In genomic region chr7:65839846-65840245, GRCh38 we compare ENCODE assay signal across 22 cellular contexts. TPM values are rescaled to one million over a fixed set of nuclear protein-coding genes. Genes with fewer than 3 reads are reported as not detected.
DNase-seq lines count a peak whose midpoint lies in the region; ATAC-seq and TF ChIP-seq lines count a peak whose summit lies in the region.
"Had no signal": no experiment of that assay in that cellular context is flagged by ENCODE, and none has a peak within 500 bp of the region (broad histone marks: within the 10 kb centered on the region; RNA-seq: fewer than 3 reads in every experiment).

No MANE protein-coding gene starts in this region.

- H3K36me3 ChIP-seq in Caco-2 (ENCODE audit: control insufficient read depth, insufficient read depth, low read length) (no peaks in the 10 kb centered on the region), Karpas-422 (ENCODE audit: insufficient read depth, low read length) (no peaks in the 10 kb centered on the region), neural progenitor cell (no peaks in the 10 kb centered on the region)
- H3K36me3 ChIP-seq: BLaER1 treated with 17β-estradiol and CSF1 and Interleukin-3, amounts not matched to agents 10 nM and 100 nM; SJCRH30 had no signal

- H3K9me3 ChIP-seq in Caco-2: no peaks in the 10 kb centered on the region
- H3K9me3 ChIP-seq in Karpas-422 (ENCODE audit: low read length): no peaks in the 10 kb centered on the region
- no peaks in the 10 kb centered on the region for H3K9me3 ChIP-seq in neural progenitor cell (ENCODE audit: low read depth)
- H3K9me3 ChIP-seq: A549; BLaER1 treated with 17β-estradiol and CSF1 and Interleukin-3, amounts not matched to agents 10 nM and 100 nM had no signal

- H3K27me3 ChIP-seq in Caco-2 (replicated peaks; ENCODE audit: control insufficient read depth, insufficient read depth, low read length): no peaks in the 10 kb centered on the region
- no peaks in the 10 kb centered on the region for H3K27me3 ChIP-seq in Karpas-422 (ENCODE audit: low read length)
- H3K27me3 ChIP-seq in neural progenitor cell: no peaks in the 10 kb centered on the region
- H3K27me3 ChIP-seq: BLaER1 treated with 17β-estradiol and CSF1 and Interleukin-3, amounts not matched to agents 10 nM and 100 nM; SJCRH30 had no signal

- TF ChIP-seq CTCF in Caco-2 (IDR thresholded peaks at IDR 0.05; ENCODE audit: insufficient read depth in 1 of 2, low read depth in 1 of 2, low read length in 1 of 2, severe bottlenecking in 1 of 2, unreplicated experiment in 1 of 2) (no peak), neural progenitor cell (IDR thresholded peaks at IDR 0.05) (no peak)

- ATAC-seq in HG03565 (IDR thresholded peaks at IDR 0.05; ENCODE audit: unreplicated experiment): no peak
- ATAC-seq: CD8-positive, alpha-beta T cell; Right ventricle myocardium inferior had no signal

- H3F3A ChIP-seq in neural progenitor cell (ENCODE audit: low read depth): no peaks in the 10 kb centered on the region

- H3K9me2 ChIP-seq in Karpas-422 (replicated peaks; ENCODE audit: insufficient read depth, low read length): no peaks in the 10 kb centered on the region

- no peaks in the 10 kb centered on the region for H4K20me1 ChIP-seq in Karpas-422 (ENCODE audit: insufficient read depth, low read depth, low read length)
- H4K20me1 ChIP-seq in neural progenitor cell (ENCODE audit: low read depth): no peaks in the 10 kb centered on the region
- H4K20me1 ChIP-seq: BLaER1 treated with 17β-estradiol and CSF1 and Interleukin-3, amounts not matched to agents 10 nM and 100 nM had no signal

- H3K4me1 ChIP-seq in Caco-2: peaks cover 5% of the 10 kb centered on the region; the same call in 1 of the 2 replicates
- H3K4me1 ChIP-seq in Karpas-422 (ENCODE audit: low read length): no peaks in the 10 kb centered on the region; the same call in 1 of the 2 replicates
- no peaks in the 10 kb centered on the region for H3K4me1 ChIP-seq in neural progenitor cell
- H3K4me1 ChIP-seq: SJCRH30 had no signal

- H3K27ac Mint-ChIP-seq in Caco-2 (ENCODE audit: unreplicated experiment): peak overlapping the region; percentile 63
- peak overlapping the region; percentile 89 for H3K27ac Mint-ChIP-seq in neural progenitor cell
- H3K27ac Mint-ChIP-seq: CD8-positive, alpha-beta T cell had no signal

- H3K9ac ChIP-seq in Karpas-422 (ENCODE audit: low read length): peak overlapping the region; percentile 33; the same call in 1 of the 2 replicates
- H3K9ac ChIP-seq in neural progenitor cell: no peak overlapping the region
- H3K9ac ChIP-seq: BLaER1 treated with 17β-estradiol and CSF1 and Interleukin-3, amounts not matched to agents 10 nM and 100 nM had no signal

- H3K4me3 ChIP-seq in Caco-2 (ENCODE audit: low read depth, low read length) (no peak overlapping the region), Karpas-422 (ENCODE audit: low read length) (no peak overlapping the region), neural progenitor cell (no peak overlapping the region)
- H3K4me3 ChIP-seq: A549; BLaER1 treated with 17β-estradiol and CSF1 and Interleukin-3, amounts not matched to agents 10 nM and 100 nM; PC-9; SJCRH30 had no signal

- no peaks in the 10 kb centered on the region for H3K9me3 Mint-ChIP-seq in Caco-2 (ENCODE audit: unreplicated experiment)
- no peaks in the 10 kb centered on the region for H3K9me3 Mint-ChIP-seq in neural progenitor cell
- H3K9me3 Mint-ChIP-seq: CD8-positive, alpha-beta T cell had no signal

- POLR2A ChIA-PET in Caco-2 (lab: Charles Lee): no interaction called here

- no TSS peak for BruUV-seq in Caco-2 (replicated peaks; lab: Mats Ljungman, UMichigan)

- H3K27me3 Mint-ChIP-seq in Caco-2 (ENCODE audit: insufficient read depth, unreplicated experiment): no peaks in the 10 kb centered on the region
- H3K27me3 Mint-ChIP-seq in neural progenitor cell (ENCODE audit: insufficient read depth, low read depth): no peaks in the 10 kb centered on the region

- no peaks in the 10 kb centered on the region for H3K79me2 ChIP-seq in Karpas-422 (ENCODE audit: low read length)
- no peaks in the 10 kb centered on the region for H3K79me2 ChIP-seq in neural progenitor cell (ENCODE audit: low read depth)

- H3K27ac ChIP-seq in Karpas-422 (ENCODE audit: low read length) (no peak overlapping the region), neural progenitor cell (no peak overlapping the region)
- H3K27ac ChIP-seq: A549, PC-9, SJCRH30 had no signal

- CTCF ChIA-PET in Caco-2 (lab: Charles Lee): interaction anchor here (0.9 kb wide), 1 partner anchor 118 kb away, joined by 3 read pairs; no protein-coding TSS in a partner anchor

- H3K4me1 Mint-ChIP-seq in Caco-2 (ENCODE audit: low read depth, unreplicated experiment) (no peaks in the 10 kb centered on the region), neural progenitor cell (no peaks in the 10 kb centered on the region)

- H3K36me3 Mint-ChIP-seq in Caco-2 (ENCODE audit: insufficient read depth, unreplicated experiment) (peaks cover 13% of the 10 kb centered on the region), neural progenitor cell (no peaks in the 10 kb centered on the region)
- H3K36me3 Mint-ChIP-seq: CD8-positive, alpha-beta T cell had no signal

- H2AFZ ChIP-seq in Karpas-422 (ENCODE audit: low read length) (no peak overlapping the region), neural progenitor cell (replicated peaks) (no peak overlapping the region)
- H2AFZ ChIP-seq: PC-9 had no signal

- DNase-seq in Caco-2 (no peak), Karpas-422 (no peak), cerebellar cortex (ENCODE audit: low spot score) (peak; percentile 78), neural progenitor cell (ENCODE audit: low spot score) (no peak), SW480 (ENCODE audit: low spot score) (no peak), hepatic stellate cell (ENCODE audit: low spot score) (no peak)
- DNase-seq: AML-193; DMS79; EL; GF-D8; Kasumi-1; NCI-H187 treated with DMSO at 0.1 percent for 48 hours; NCI-H2107; NCI-H526; NK-92 treated with Interleukin-12 subunit alpha and Interleukin-12 subunit beta, amount 100 ng/mL, for 24 hours; PC-9; SJCRH30 had no signal

- H3K4me3 Mint-ChIP-seq in Caco-2 (ENCODE audit: unreplicated experiment): no peak overlapping the region
- peak overlapping the region; percentile 49 for H3K4me3 Mint-ChIP-seq in neural progenitor cell
- H3K4me3 Mint-ChIP-seq: CD8-positive, alpha-beta T cell had no signal

- no peak overlapping the region for H3K4me2 ChIP-seq in Karpas-422 (ENCODE audit: low read depth, low read length, poor library complexity, severe bottlenecking)
- H3K4me2 ChIP-seq in neural progenitor cell: no peak overlapping the region
- H3K4me2 ChIP-seq: A549; BLaER1 treated with 17β-estradiol and CSF1 and Interleukin-3, amounts not matched to agents 10 nM and 100 nM; PC-9 had no signal

- intact Hi-C loops in Caco-2 (cut with micrococcal nuclease; ENCODE audit: unreplicated experiment): no loop called here

RNA-seq across cellular contexts. Expression of gene VKORC1L1, which starts 33.0 kb away (rescaled TPM):
- total RNA-seq in Caco-2 (2022): 35.2 and 35.5 TPM in 2 replicates
- 7.9 and 23.6 TPM in 2 replicates for total RNA-seq in Karpas-422 (2014; rRNA removed; shearing (Covaris generic); ENCODE audit: low replicate concordance)
- 14.2 and 16.0 TPM in 2 replicates for total RNA-seq in neural progenitor cell (ENCODE audit: low replicate concordance)
